ENCODE assay signal across 15 cellular contexts in genomic region chr13:78129850-78130249, GRCh38.
DNase-seq lines count a peak whose midpoint lies in the region; ATAC-seq and TF ChIP-seq lines count a peak whose summit lies in the region.
"Had no signal": no experiment of that assay in that cellular context is flagged by ENCODE, and none has a peak within 500 bp of the region (broad histone marks: within the 10 kb centered on the region; RNA-seq: fewer than 3 reads in every experiment).

No MANE protein-coding gene starts in this region.

- peaks cover 7% of the 10 kb centered on the region for H3K4me1 Mint-ChIP-seq in nephron
- H3K4me1 Mint-ChIP-seq: B cell had no signal

- no peaks in the 10 kb centered on the region for H4K20me1 ChIP-seq in MM.1S (ENCODE audit: insufficient read depth, low read length)

- H3K4me2 ChIP-seq in MM.1S (ENCODE audit: low read depth, low read length): no peak overlapping the region

- peak overlapping the region; percentile 84; the same call in 1 of the 2 replicates for H3K27ac ChIP-seq in MM.1S (ENCODE audit: low read length)

- DNase-seq in MM.1S (no peak), adipocyte (ENCODE audit: low read depth) (peak; percentile 19), T-helper 2 cell (no peak), NCI-H524 treated with DMSO at 0.1 percent for 48 hours (lab: John Stamatoyannopoulos, UW) (no peak), HT-29 (ENCODE audit: low spot score) (no peak)
- DNase-seq: C1 segment of cervical spinal cord; CD4-positive, alpha-beta T cell; DMS79; GOT3; IMR-90 had no signal

- no peaks in the 10 kb centered on the region for H3K9me3 ChIP-seq in MM.1S (replicated peaks; ENCODE audit: insufficient read depth, low read length)
- no peaks in the 10 kb centered on the region for H3K9me3 ChIP-seq in adipocyte (ENCODE audit: control insufficient read depth, low read length)
- H3K9me3 ChIP-seq: HAP-1 had no signal

- no peak overlapping the region for H3K4me3 Mint-ChIP-seq in nephron
- H3K4me3 Mint-ChIP-seq: B cell; CD4-positive, alpha-beta T cell had no signal

- H3F3A ChIP-seq in MM.1S (ENCODE audit: insufficient read depth, low read length): peaks cover 19% of the 10 kb centered on the region

- H3K9me2 ChIP-seq in MM.1S (replicated peaks; ENCODE audit: insufficient read depth, low read length): no peaks in the 10 kb centered on the region

- peak overlapping the region; percentile 24 to 62 (median 43) for H3K27ac Mint-ChIP-seq in nephron
- H3K27ac Mint-ChIP-seq: B cell; CD4-positive, alpha-beta T cell had no signal

- H3K4me1 ChIP-seq in MM.1S (ENCODE audit: low read length): peaks cover 32% of the 10 kb centered on the region
- H3K4me1 ChIP-seq in adipocyte (ENCODE audit: control insufficient read depth, insufficient read depth, low read length): peaks cover 12% of the 10 kb centered on the region
- H3K4me1 ChIP-seq: HAP-1 had no signal

- H3K36me3 Mint-ChIP-seq in nephron (ENCODE audit: low read depth): no peaks in the 10 kb centered on the region

- ATAC-seq in GM21447 (IDR thresholded peaks at IDR 0.05; ENCODE audit: unreplicated experiment): no peak
- ATAC-seq: GM12878 had no signal

- H3K4me3 ChIP-seq in MM.1S (ENCODE audit: low read length): no peak overlapping the region
- H3K4me3 ChIP-seq in adipocyte (ENCODE audit: low read length): peak overlapping the region; percentile 15
- H3K4me3 ChIP-seq: GM12878, HAP-1 had no signal

- H3K27me3 ChIP-seq in MM.1S (replicated peaks; ENCODE audit: insufficient read depth, low read length) (no peaks in the 10 kb centered on the region), adipocyte (replicated peaks; ENCODE audit: control insufficient read depth, insufficient read depth, low read length) (no peaks in the 10 kb centered on the region)

- TF ChIP-seq CTCF in MM.1S (IDR thresholded peaks at IDR 0.05; ENCODE audit: low read length): no peak
- no peak for TF ChIP-seq CTCF in nephron (IDR thresholded peaks at IDR 0.05; ENCODE audit: unreplicated experiment in 3 of 3)

- H3K27me3 Mint-ChIP-seq in nephron (ENCODE audit: low read depth): no peaks in the 10 kb centered on the region

- H3K79me2 ChIP-seq in MM.1S (ENCODE audit: low read length): no peaks in the 10 kb centered on the region

- no peak overlapping the region for H2AFZ ChIP-seq in MM.1S (ENCODE audit: low read length)

- H3K9me3 Mint-ChIP-seq in nephron: no peaks in the 10 kb centered on the region
- H3K9me3 Mint-ChIP-seq: CD4-positive, alpha-beta T cell had no signal

- H3K36me3 ChIP-seq in MM.1S (replicated peaks; ENCODE audit: insufficient read depth, low read length) (no peaks in the 10 kb centered on the region), adipocyte (ENCODE audit: control insufficient read depth, insufficient read depth, low read length, severe bottlenecking) (no peaks in the 10 kb centered on the region)
- H3K36me3 ChIP-seq: HAP-1 had no signal

- no peak overlapping the region for H3K9ac ChIP-seq in MM.1S (ENCODE audit: low read length)
- peak overlapping the region; percentile 29 for H3K9ac ChIP-seq in adipocyte (ENCODE audit: low read length)
